In genomic region chr1:113893267-113893666, GRCh38 we compare ENCODE assay signal across 18 cellular contexts. TPM values are rescaled to one million over a fixed set of nuclear protein-coding genes. Genes with fewer than 3 reads are reported as not detected.
DNase-seq lines count a peak whose midpoint lies in the region; ATAC-seq, FAIRE-seq and TF ChIP-seq lines count a peak whose summit lies in the region.
"Had no signal": no experiment of that assay in that cellular context is flagged by ENCODE, and none has a peak within 500 bp of the region (broad histone marks: within the 10 kb centered on the region; RNA-seq: fewer than 3 reads in every experiment).

No MANE protein-coding gene starts in this region.

- no peak for TF ChIP-seq CTCF in activated CD8-positive, alpha-beta T cell treated with anti-CD3 and anti-CD28 coated beads for 36 hours (IDR thresholded peaks at IDR 0.05)
- no peak for TF ChIP-seq CTCF in CD8-positive, alpha-beta T cell (IDR thresholded peaks at IDR 0.05)

- H3K4me1 Mint-ChIP-seq in activated CD8-positive, alpha-beta T cell treated with anti-CD3 and anti-CD28 coated beads, Interleukin-2, amount 10 ng/mL, durations not matched to agents 7 days and 5 days (ENCODE audit: low read depth), result peaks cover 5% of the 10 kb centered on the region
- H3K4me1 Mint-ChIP-seq in activated CD8-positive, alpha-beta T cell treated with anti-CD3 and anti-CD28 coated beads for 36 hours (ENCODE audit: low read depth), result peaks cover 10% of the 10 kb centered on the region
- peaks cover 11% of the 10 kb centered on the region for H3K4me1 Mint-ChIP-seq in CD8-positive, alpha-beta T cell (ENCODE audit: low read depth)
- peaks cover 9 to 29% of the 10 kb centered on the region in 2 donors for H3K4me1 Mint-ChIP-seq in effector memory CD8-positive, alpha-beta T cell (ENCODE audit: low read depth in 2 of 2)

- peak overlapping the region; percentile 13 for H3K27ac Mint-ChIP-seq in activated CD8-positive, alpha-beta T cell treated with anti-CD3 and anti-CD28 coated beads, Interleukin-2, amount 10 ng/mL, durations not matched to agents 7 days and 5 days
- H3K27ac Mint-ChIP-seq in activated CD8-positive, alpha-beta T cell treated with anti-CD3 and anti-CD28 coated beads for 36 hours, result no peak overlapping the region
- H3K27ac Mint-ChIP-seq in CD8-positive, alpha-beta T cell, result peak overlapping the region; percentile 74
- H3K27ac Mint-ChIP-seq in effector memory CD8-positive, alpha-beta T cell, result peak overlapping the region; percentile 5 to 76
- H3K27ac Mint-ChIP-seq: HFFc6 had no signal

- WGBS in small intestine, 3 donors, result 40 to 80% (median 44%) methylated on average over 3 of the region's 3 CpGs
- WGBS in right cardiac atrium, result 97% methylated on average over 3 of the region's 3 CpGs

- CTCF ChIA-PET in activated CD8-positive, alpha-beta T cell treated with anti-CD3 and anti-CD28 coated beads, Interleukin-2, amount 10 ng/mL, durations not matched to agents 7 days and 5 days (lab: Charles Lee), result interaction anchor here (0.9 to 2.3 kb wide), 5 partner anchors 12 to 26 kb away, joined by 3 to 9 read pairs (median 4); no protein-coding TSS in a partner anchor
- CTCF ChIA-PET in activated CD8-positive, alpha-beta T cell treated with anti-CD3 and anti-CD28 coated beads for 36 hours (lab: Charles Lee), result interaction anchor here (1.1 to 1.4 kb wide), 2 partner anchors 9 to 11 kb away, joined by 3 to 4 read pairs; no protein-coding TSS in a partner anchor
- CTCF ChIA-PET in CD8-positive, alpha-beta T cell (lab: Charles Lee), result interaction anchor here (0.6 to 1.9 kb wide), 4 partner anchors 12 to 1067 kb away, joined by 3 to 4 read pairs (median 3); no protein-coding TSS in a partner anchor

- no peak for ATAC-seq in activated CD8-positive, alpha-beta T cell treated with anti-CD3 and anti-CD28 coated beads, Interleukin-2, amount 10 ng/mL, durations not matched to agents 7 days and 5 days
- no peak for ATAC-seq in activated CD8-positive, alpha-beta T cell treated with anti-CD3 and anti-CD28 coated beads for 36 hours
- no peak for ATAC-seq in CD8-positive, alpha-beta T cell
- ATAC-seq in effector memory CD8-positive, alpha-beta T cell (replicated peaks), result no peak
- ATAC-seq in HG02588 (IDR thresholded peaks at IDR 0.05; ENCODE audit: unreplicated experiment) (no peak), right cardiac atrium (no peak)

- H3K27me3 ChIP-seq in CD8-positive, alpha-beta T cell (ENCODE audit: insufficient read depth, low read length), result no peaks in the 10 kb centered on the region
- no peaks in the 10 kb centered on the region for H3K27me3 ChIP-seq in small intestine (ENCODE audit: control insufficient read depth in 2 of 2, insufficient read depth in 2 of 2, low read length in 2 of 2)
- no peaks in the 10 kb centered on the region for H3K27me3 ChIP-seq in right cardiac atrium (ENCODE audit: control insufficient read depth, insufficient read depth)
- H3K27me3 ChIP-seq: BLaER1 treated with 17β-estradiol and CSF1 and Interleukin-3, amounts not matched to agents 10 nM and 100 nM had no signal

- H3K4me3 Mint-ChIP-seq in activated CD8-positive, alpha-beta T cell treated with anti-CD3 and anti-CD28 coated beads, Interleukin-2, amount 10 ng/mL, durations not matched to agents 7 days and 5 days, result no peak overlapping the region
- no peak overlapping the region for H3K4me3 Mint-ChIP-seq in activated CD8-positive, alpha-beta T cell treated with anti-CD3 and anti-CD28 coated beads for 36 hours
- H3K4me3 Mint-ChIP-seq in CD8-positive, alpha-beta T cell, result no peak overlapping the region
- no peak overlapping the region for H3K4me3 Mint-ChIP-seq in effector memory CD8-positive, alpha-beta T cell
- H3K4me3 Mint-ChIP-seq: CD4-positive, CD25-positive, alpha-beta regulatory T cell; HFFc6 had no signal

- no peaks in the 10 kb centered on the region for H3K9me3 ChIP-seq in CD8-positive, alpha-beta T cell (ENCODE audit: low read length)
- H3K9me3 ChIP-seq in small intestine (ENCODE audit: control insufficient read depth, low read depth) (no peaks in the 10 kb centered on the region), right cardiac atrium (ENCODE audit: control insufficient read depth, low read length) (no peaks in the 10 kb centered on the region)
- H3K9me3 ChIP-seq: BLaER1 treated with 17β-estradiol and CSF1 and Interleukin-3, amounts not matched to agents 10 nM and 100 nM; HAP-1 had no signal

- H3K27me3 Mint-ChIP-seq in activated CD8-positive, alpha-beta T cell treated with anti-CD3 and anti-CD28 coated beads, Interleukin-2, amount 10 ng/mL, durations not matched to agents 7 days and 5 days (ENCODE audit: low read depth), result no peaks in the 10 kb centered on the region
- H3K27me3 Mint-ChIP-seq in activated CD8-positive, alpha-beta T cell treated with anti-CD3 and anti-CD28 coated beads for 36 hours, result no peaks in the 10 kb centered on the region
- no peaks in the 10 kb centered on the region for H3K27me3 Mint-ChIP-seq in CD8-positive, alpha-beta T cell (ENCODE audit: low read depth)
- no peaks in the 10 kb centered on the region for H3K27me3 Mint-ChIP-seq in effector memory CD8-positive, alpha-beta T cell
- H3K27me3 Mint-ChIP-seq: CD4-positive, CD25-positive, alpha-beta regulatory T cell had no signal

- DNase-seq in activated CD8-positive, alpha-beta T cell treated with anti-CD3 and anti-CD28 coated beads, Interleukin-2, amount 10 ng/mL, durations not matched to agents 7 days and 5 days, result no peak
- no peak for DNase-seq in activated CD8-positive, alpha-beta T cell treated with anti-CD3 and anti-CD28 coated beads for 36 hours
- no peak for DNase-seq in CD8-positive, alpha-beta T cell
- no peak for DNase-seq in effector memory CD8-positive, alpha-beta T cell
- peak; percentile 65 for DNase-seq in small intestine
- DNase-seq in HT-29 (ENCODE audit: low spot score), result no peak
- no peak for DNase-seq in right cardiac atrium
- DNase-seq: CD4-positive, CD25-positive, alpha-beta regulatory T cell; DMS79; EL; HFFc6 had no signal

- H3K4me1 ChIP-seq in CD8-positive, alpha-beta T cell (ENCODE audit: insufficient read depth, low read length), result no peaks in the 10 kb centered on the region
- peaks cover 0 to 7% of the 10 kb centered on the region in 2 donors for H3K4me1 ChIP-seq in small intestine (ENCODE audit: control insufficient read depth in 2 of 2, insufficient read depth in 1 of 2, low read depth in 1 of 2, low read length in 1 of 2)
- no peaks in the 10 kb centered on the region for H3K4me1 ChIP-seq in right cardiac atrium (ENCODE audit: control insufficient read depth, insufficient read depth, low read length)
- H3K4me1 ChIP-seq: HAP-1 had no signal

- no peak for FAIRE-seq in small intestine (lab: Jason Lieb, UNC)
- FAIRE-seq: G401.6, GM12891, H1 had no signal

- H3K36me3 ChIP-seq in CD8-positive, alpha-beta T cell (ENCODE audit: insufficient read depth, low read length), result peaks cover 23% of the 10 kb centered on the region
- peaks cover 6 to 14% of the 10 kb centered on the region in 2 donors for H3K36me3 ChIP-seq in small intestine (ENCODE audit: control insufficient read depth in 2 of 2, insufficient read depth in 2 of 2, low read length in 2 of 2)

- no peaks in the 10 kb centered on the region for H3K9me3 Mint-ChIP-seq in activated CD8-positive, alpha-beta T cell treated with anti-CD3 and anti-CD28 coated beads, Interleukin-2, amount 10 ng/mL, durations not matched to agents 7 days and 5 days (ENCODE audit: insufficient read depth)
- H3K9me3 Mint-ChIP-seq in activated CD8-positive, alpha-beta T cell treated with anti-CD3 and anti-CD28 coated beads for 36 hours, result no peaks in the 10 kb centered on the region
- no peaks in the 10 kb centered on the region for H3K9me3 Mint-ChIP-seq in CD8-positive, alpha-beta T cell
- no peaks in the 10 kb centered on the region for H3K9me3 Mint-ChIP-seq in effector memory CD8-positive, alpha-beta T cell
- H3K9me3 Mint-ChIP-seq: CD4-positive, CD25-positive, alpha-beta regulatory T cell; HFFc6 had no signal

- H3K4me3 ChIP-seq in CD8-positive, alpha-beta T cell (ENCODE audit: low read depth, low read length), result no peak overlapping the region
- H3K4me3 ChIP-seq in small intestine (ENCODE audit: low read depth in 1 of 2, low read length in 2 of 2), result no peak overlapping the region
- H3K4me3 ChIP-seq in right cardiac atrium (ENCODE audit: low read length), result no peak overlapping the region
- H3K4me3 ChIP-seq: BLaER1 treated with 17β-estradiol and CSF1 and Interleukin-3, amounts not matched to agents 10 nM and 100 nM; HAP-1 had no signal

- peaks cover 44% of the 10 kb centered on the region for H3K36me3 Mint-ChIP-seq in activated CD8-positive, alpha-beta T cell treated with anti-CD3 and anti-CD28 coated beads, Interleukin-2, amount 10 ng/mL, durations not matched to agents 7 days and 5 days (ENCODE audit: low read depth)
- H3K36me3 Mint-ChIP-seq in activated CD8-positive, alpha-beta T cell treated with anti-CD3 and anti-CD28 coated beads for 36 hours (ENCODE audit: low read depth), result peaks cover 37% of the 10 kb centered on the region
- peaks cover 48% of the 10 kb centered on the region for H3K36me3 Mint-ChIP-seq in CD8-positive, alpha-beta T cell
- peaks cover 26% of the 10 kb centered on the region for H3K36me3 Mint-ChIP-seq in effector memory CD8-positive, alpha-beta T cell (ENCODE audit: insufficient read depth)

- no peak overlapping the region for H3K27ac ChIP-seq in CD8-positive, alpha-beta T cell (ENCODE audit: low read depth, low read length)
- H3K27ac ChIP-seq in small intestine (ENCODE audit: low read depth in 1 of 2, low read length in 1 of 2) (peak overlapping the region in 1 of 2 donors; percentile 32), right cardiac atrium (ENCODE audit: low read length) (no peak overlapping the region)
- H3K27ac ChIP-seq: 22Rv1; BLaER1 treated with 17β-estradiol and CSF1 and Interleukin-3, amounts not matched to agents 10 nM and 100 nM had no signal

- intact Hi-C loops in activated CD8-positive, alpha-beta T cell treated with anti-CD3 and anti-CD28 coated beads for 36 hours (cut with micrococcal nuclease), result no loop called here
- intact Hi-C loops in CD8-positive, alpha-beta T cell (cut with DNase I, micrococcal nuclease), result no loop called here
- intact Hi-C loops in right cardiac atrium (cut with DNase I), result no loop called here

- POLR2A ChIA-PET in activated CD8-positive, alpha-beta T cell treated with anti-CD3 and anti-CD28 coated beads, Interleukin-2, amount 10 ng/mL, durations not matched to agents 7 days and 5 days (lab: Charles Lee), result interaction anchor here (0.7 to 1.1 kb wide), 3 partner anchors 11 to 38 kb away, joined by 4 to 5 read pairs (median 5); partner anchors contain the start of gene AP4B1
- POLR2A ChIA-PET in activated CD8-positive, alpha-beta T cell treated with anti-CD3 and anti-CD28 coated beads for 36 hours (lab: Charles Lee), result interaction anchor here (1.1 to 1.4 kb wide), 2 partner anchors 11 to 32 kb away, joined by 3 to 5 read pairs; no protein-coding TSS in a partner anchor
- POLR2A ChIA-PET in CD8-positive, alpha-beta T cell (lab: Charles Lee), result interaction anchor here (0.6 to 1.5 kb wide), 6 partner anchors 11 to 589 kb away, joined by 3 to 5 read pairs (median 3); partner anchors contain the start of gene AP4B1

RNA-seq across cellular contexts. Expression of gene BCL2L15, which starts 5.9 kb away (rescaled TPM):
- 1 to 10 TPM; 1.0 to 1.1 TPM for total RNA-seq in activated CD8-positive, alpha-beta T cell treated with anti-CD3 and anti-CD28 coated beads, Interleukin-2, amount 10 ng/mL, durations not matched to agents 7 days and 5 days
- total RNA-seq in activated CD8-positive, alpha-beta T cell treated with anti-CD3 and anti-CD28 coated beads for 36 hours, result under 1 TPM; 0.40 to 0.61 TPM
- 1 to 10 TPM in 1 of 2 experiments, under 1 TPM in 1; 0.89 to 2.0 TPM for total RNA-seq in CD8-positive, alpha-beta T cell
- 100 to 1,000 TPM in 2 of 3 donors, 10 to 100 TPM in 1; 79.1 to 214 (median 186) TPM for polyA plus RNA-seq in small intestine
- 18.2 and 23.4 TPM in 2 replicates for total RNA-seq in HT-29 (2014; rRNA removed; shearing (Covaris generic))
- under 1 TPM; 0.15 to 0.89 (median 0.36) TPM for total RNA-seq in right cardiac atrium
- polyA plus RNA-seq in right cardiac atrium, result 0.09 TPM

RNA-seq across cellular contexts. Expression of gene AP4B1, which starts 11.3 kb away (rescaled TPM):
- total RNA-seq in activated CD8-positive, alpha-beta T cell treated with anti-CD3 and anti-CD28 coated beads, Interleukin-2, amount 10 ng/mL, durations not matched to agents 7 days and 5 days, result 10 to 100 TPM; 42.9 to 44.9 TPM
- 10 to 100 TPM; 38.2 to 38.5 TPM for total RNA-seq in activated CD8-positive, alpha-beta T cell treated with anti-CD3 and anti-CD28 coated beads for 36 hours
- total RNA-seq in CD8-positive, alpha-beta T cell, result 10 to 100 TPM; 63.7 to 67.3 TPM
- 10 to 100 TPM; 12.4 to 15.4 (median 14.5) TPM for polyA plus RNA-seq in small intestine
- 6.7 and 12.5 TPM in 2 replicates for total RNA-seq in HT-29 (2014; rRNA removed; shearing (Covaris generic))
- 10 to 100 TPM; 11.0 to 16.7 (median 15.8) TPM for total RNA-seq in right cardiac atrium
- polyA plus RNA-seq in right cardiac atrium, result 8.9 TPM

RNA-seq across cellular contexts. Expression of gene DCLRE1B, which starts 11.9 kb away (rescaled TPM):
- 10 to 100 TPM; 19.6 to 19.7 TPM for total RNA-seq in activated CD8-positive, alpha-beta T cell treated with anti-CD3 and anti-CD28 coated beads, Interleukin-2, amount 10 ng/mL, durations not matched to agents 7 days and 5 days
- 10 to 100 TPM; 19.1 to 19.3 TPM for total RNA-seq in activated CD8-positive, alpha-beta T cell treated with anti-CD3 and anti-CD28 coated beads for 36 hours
- 1 to 10 TPM; 8.1 to 9.1 TPM for total RNA-seq in CD8-positive, alpha-beta T cell
- polyA plus RNA-seq in small intestine (1 to 10 TPM in 2 of 3 donors, under 1 TPM in 1; 0.45 to 5.4 (median 1.1) TPM), right cardiac atrium (0.97 TPM)
- 6.2 and 7.3 TPM in 2 replicates for total RNA-seq in HT-29 (2014; rRNA removed; shearing (Covaris generic))
- total RNA-seq in right cardiac atrium, result 1 to 10 TPM; 2.3 to 3.4 (median 2.6) TPM

RNA-seq across cellular contexts. Expression of gene PTPN22, which starts 21.8 kb away (rescaled TPM):
- total RNA-seq in activated CD8-positive, alpha-beta T cell treated with anti-CD3 and anti-CD28 coated beads, Interleukin-2, amount 10 ng/mL, durations not matched to agents 7 days and 5 days, result 10 to 100 TPM; 74.8 to 78.9 TPM
- 10 to 100 TPM; 54.0 to 56.0 TPM for total RNA-seq in activated CD8-positive, alpha-beta T cell treated with anti-CD3 and anti-CD28 coated beads for 36 hours
- total RNA-seq in CD8-positive, alpha-beta T cell, result 10 to 100 TPM; 48.6 to 52.4 TPM
- polyA plus RNA-seq in small intestine (10 to 100 TPM in 2 of 3 donors, 1 to 10 TPM in 1; 2.0 to 20.1 (median 14.3) TPM), right cardiac atrium (0.48 TPM)
- total RNA-seq in HT-29 (2014; rRNA removed; shearing (Covaris generic)), result 0.05 TPM in 1 of 2 replicates, not detected in the other
- total RNA-seq in right cardiac atrium, result 1 to 10 TPM; 1.1 to 1.6 (median 1.4) TPM
- total RNA-seq: H1 had no signal
- polyA plus RNA-seq: H1 had no signal

RNA-seq across cellular contexts. Expression of gene HIPK1, which starts 35.9 kb away (rescaled TPM):
- total RNA-seq in activated CD8-positive, alpha-beta T cell treated with anti-CD3 and anti-CD28 coated beads, Interleukin-2, amount 10 ng/mL, durations not matched to agents 7 days and 5 days, result 10 to 100 TPM; 89.3 to 92.7 TPM
- total RNA-seq in activated CD8-positive, alpha-beta T cell treated with anti-CD3 and anti-CD28 coated beads for 36 hours, result 10 to 100 TPM; 42.8 to 45.1 TPM
- 100 to 1,000 TPM; 301 to 312 TPM for total RNA-seq in CD8-positive, alpha-beta T cell
- polyA plus RNA-seq in small intestine (10 to 100 TPM in 2 of 3 donors, 1 to 10 TPM in 1; 9.5 to 11.2 (median 10.3) TPM), right cardiac atrium (14.4 TPM)
- total RNA-seq in HT-29 (2014; rRNA removed; shearing (Covaris generic)), result 18.9 and 19.4 TPM in 2 replicates
- total RNA-seq in right cardiac atrium, result 10 to 100 TPM; 56.1 to 98.7 (median 62.8) TPM
